In the genomic region with DNA sequence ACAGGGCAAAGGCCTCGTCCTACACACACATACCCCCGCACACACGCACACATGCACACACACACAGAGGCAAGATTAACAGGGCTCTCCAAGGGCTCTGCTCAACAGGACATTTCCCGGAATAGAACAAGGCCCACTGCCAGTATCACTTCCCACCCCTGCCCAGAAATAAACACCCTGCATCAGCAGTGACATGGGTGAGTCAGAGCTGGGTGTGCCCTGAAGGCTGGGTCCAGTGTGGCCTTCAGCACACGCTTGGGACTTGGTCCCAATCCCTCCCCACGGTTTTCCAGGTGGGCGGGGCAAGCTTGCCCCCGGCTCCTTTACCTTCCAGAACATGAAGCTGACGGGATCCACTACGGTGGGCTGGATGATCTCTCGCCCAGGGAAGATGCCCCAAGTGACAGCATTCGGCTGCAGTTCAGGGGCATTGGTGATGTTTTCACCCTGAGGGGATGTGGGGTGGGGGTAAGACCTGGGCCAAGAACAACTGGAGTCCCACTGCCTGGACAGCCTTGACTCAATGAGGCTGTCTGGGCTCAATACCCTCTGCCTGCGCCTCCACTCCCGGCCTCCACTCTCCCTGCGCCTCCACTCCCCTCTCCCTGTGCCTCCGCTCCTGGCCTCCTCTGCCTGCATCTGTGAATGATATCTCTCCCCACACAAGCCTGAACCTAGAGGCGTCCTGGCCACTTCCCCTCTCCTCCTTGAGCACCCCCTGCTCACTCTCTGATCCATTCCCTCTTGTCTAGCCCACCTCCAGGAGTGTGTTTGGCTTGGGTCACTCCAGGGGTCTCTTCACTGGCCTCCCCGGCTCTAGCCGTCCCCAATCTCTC, we compare ENCODE assay signal across 8 cellular contexts. TPM values are rescaled to one million over a fixed set of nuclear protein-coding genes. Genes with fewer than 3 reads are reported as not detected.
A peak's percentile ranks its signal among the peaks of the same experiment; 100 is the strongest.
DNase-seq lines count a peak whose midpoint lies in the region; ATAC-seq and TF ChIP-seq lines count a peak whose summit lies in the region.

No MANE protein-coding gene starts in this region.

- no peaks in the 10 kb centered on the region for H3K9me3 ChIP-seq in SJCRH30 (replicated peaks)

- peaks cover 58 to 74% of the 10 kb centered on the region in 2 donors for H3K36me3 Mint-ChIP-seq in CD14-positive monocyte

- ATAC-seq in HG02759 (IDR thresholded peaks at IDR 0.05; ENCODE audit: unreplicated experiment) (no peak), HG03280 (IDR thresholded peaks at IDR 0.05; ENCODE audit: unreplicated experiment) (no peak), GM19328 (IDR thresholded peaks at IDR 0.05; ENCODE audit: unreplicated experiment) (no peak)

- intact Hi-C loops in CD14-positive monocyte (cut with micrococcal nuclease) = loop anchor here in 1 of 2 donors (2.0 to 10.0 kb wide), 2 partner anchors 18 to 56 kb away; a partner anchor contains a TSS

- H3K27me3 Mint-ChIP-seq in CD14-positive monocyte (ENCODE audit: low read depth in 3 of 3) = peaks cover 0 to 2% (median 2%) of the 10 kb centered on the region in 3 donors

- TF ChIP-seq CTCF in CD14-positive monocyte (IDR thresholded peaks at IDR 0.05) = no peak

- no peak overlapping the region for H3K27ac ChIP-seq in SJCRH30

- H3K4me3 ChIP-seq in SJCRH30 = no peak overlapping the region

- peak overlapping the region; percentile 95 to 100 (median 99) for H3K27ac Mint-ChIP-seq in CD14-positive monocyte

- H3K27me3 ChIP-seq in SJCRH30 = no peaks in the 10 kb centered on the region

- no peaks in the 10 kb centered on the region for H3K9me3 Mint-ChIP-seq in CD14-positive monocyte

- peaks cover 41% of the 10 kb centered on the region for H3K4me1 Mint-ChIP-seq in CD14-positive monocyte

- DNase-seq in CD14-positive monocyte (ENCODE audit: low spot score) (peak; percentile 91), SJCRH30 (peak; percentile 35 to 46), fibroblast of the conjunctiva (ENCODE audit: low read depth) (peak; percentile 78), pons (ENCODE audit: low spot score) (peak; percentile 89), retina (no peak)

- H3K4me1 ChIP-seq in SJCRH30 = peaks cover 17% of the 10 kb centered on the region; the same call in 1 of the 2 replicates

- H3K36me3 ChIP-seq in SJCRH30 = no peaks in the 10 kb centered on the region

- H3K4me3 Mint-ChIP-seq in CD14-positive monocyte = peak overlapping the region; percentile 62 to 64

RNA-seq across cellular contexts. Expression of a gene that starts 14.7 kb away (rescaled TPM):
- polyA plus RNA-seq in CD14-positive monocyte = 1 to 10 TPM; 4.5 to 8.5 TPM
- 10.1 and 11.1 TPM in 2 replicates for total RNA-seq in SJCRH30 (2014; rRNA removed; shearing (Covaris generic))

RNA-seq across cellular contexts. Expression of a gene that starts 14.9 kb away (rescaled TPM):
- polyA plus RNA-seq in CD14-positive monocyte = 1 to 10 TPM; 3.8 to 4.2 TPM
- total RNA-seq in SJCRH30 (2014; rRNA removed; shearing (Covaris generic)) = 10.7 and 14.2 TPM in 2 replicates

RNA-seq across cellular contexts. Expression of a gene that starts 29.1 kb away (rescaled TPM):
- polyA plus RNA-seq in CD14-positive monocyte = not detected
- not detected in 2 replicates for total RNA-seq in SJCRH30 (2014; rRNA removed; shearing (Covaris generic))

RNA-seq across cellular contexts. Expression of a gene that starts 55.2 kb away (rescaled TPM):
- 100 to 1,000 TPM; 842 to 938 TPM for polyA plus RNA-seq in CD14-positive monocyte
- total RNA-seq in SJCRH30 (2014; rRNA removed; shearing (Covaris generic)) = 13.0 and 16.5 TPM in 2 replicates

RNA-seq across cellular contexts. Expression of a gene that starts 56.5 kb away (rescaled TPM):
- not detected for polyA plus RNA-seq in CD14-positive monocyte
- total RNA-seq in SJCRH30 (2014; rRNA removed; shearing (Covaris generic)) = 0.61 and 1.3 TPM in 2 replicates
